ENCODE assay signal across 16 cellular contexts in genomic region chr6:119324718-119325117, GRCh38.
"Had no signal": no experiment of that assay in that cellular context is flagged by ENCODE, and none has a peak within 500 bp of the region (broad histone marks: within the 10 kb centered on the region; RNA-seq: fewer than 3 reads in every experiment).

No MANE protein-coding gene starts in this region.

- H3K4me3 ChIP-seq: prostate gland, right lobe of liver, suprapubic skin, thyroid gland had no signal

- H3K27ac Mint-ChIP-seq: naive thymus-derived CD4-positive, alpha-beta T cell; nephron progenitor cell; stimulated activated effector memory CD8-positive, alpha-beta T cell treated with anti-CD3 and anti-CD28 coated beads, Interleukin-12 subunit alpha, Interleukin-12 subunit beta, amount 100 ng/mL, for 72 hours; type B pancreatic cell had no signal

- ATAC-seq: left colon; naive thymus-derived CD4-positive, alpha-beta T cell; stimulated activated effector memory CD8-positive, alpha-beta T cell treated with anti-CD3 and anti-CD28 coated beads, Interleukin-12 subunit alpha, Interleukin-12 subunit beta, amount 100 ng/mL, for 72 hours; stimulated activated naive CD8-positive, alpha-beta T cell treated with anti-CD3 and anti-CD28 coated beads, Interleukin-15, Interleukin-2, amounts not matched to agents 100 U/mL and 50 U/mL, for 24 hours had no signal

- H3K4me3 Mint-ChIP-seq: naive thymus-derived CD4-positive, alpha-beta T cell; nephron progenitor cell; stimulated activated effector memory CD8-positive, alpha-beta T cell treated with anti-CD3 and anti-CD28 coated beads, Interleukin-12 subunit alpha, Interleukin-12 subunit beta, amount 100 ng/mL, for 72 hours; type B pancreatic cell had no signal

- H2AFZ ChIP-seq: parathyroid adenoma had no signal

- H3K4me1 ChIP-seq: parathyroid adenoma, prostate gland, thyroid gland had no signal

- H3K9me3 Mint-ChIP-seq: naive thymus-derived CD4-positive, alpha-beta T cell; nephron progenitor cell; stimulated activated effector memory CD8-positive, alpha-beta T cell treated with anti-CD3 and anti-CD28 coated beads, Interleukin-12 subunit alpha, Interleukin-12 subunit beta, amount 100 ng/mL, for 72 hours; type B pancreatic cell had no signal

- H3K27me3 ChIP-seq: foreskin keratinocyte, right lobe of liver, suprapubic skin, thyroid gland had no signal

- H3K79me2 ChIP-seq: parathyroid adenoma had no signal

- H3K9ac ChIP-seq: parathyroid adenoma had no signal

- H3K27ac ChIP-seq: foreskin keratinocyte, parathyroid adenoma, prostate gland, right lobe of liver, suprapubic skin, thyroid gland had no signal

- DNase-seq: dermis blood vessel endothelial cell; kidney; left colon; naive thymus-derived CD4-positive, alpha-beta T cell; nephron progenitor cell; right lobe of liver; stimulated activated CD4-positive, alpha-beta T cell treated with anti-CD3 and anti-CD28 coated beads, Interleukin-4, amount 100 ng/mL, for 1 hour; stimulated activated CD8-positive, alpha-beta memory T cell treated with anti-CD3 and anti-CD28 coated beads, Interleukin-4, amount 100 ng/mL, for 48 hours; stimulated activated naive CD8-positive, alpha-beta T cell treated with anti-CD3 and anti-CD28 coated beads, Interleukin-15, Interleukin-2, amounts not matched to agents 100 U/mL and 50 U/mL, for 24 hours; thyroid gland had no signal

- H3K27me3 Mint-ChIP-seq: naive thymus-derived CD4-positive, alpha-beta T cell had no signal

- H3K36me3 ChIP-seq: prostate gland had no signal

- H3K9me3 ChIP-seq: prostate gland, right lobe of liver, suprapubic skin, thyroid gland had no signal
